ENCODE assay signal across 13 cellular contexts in the genomic region with DNA sequence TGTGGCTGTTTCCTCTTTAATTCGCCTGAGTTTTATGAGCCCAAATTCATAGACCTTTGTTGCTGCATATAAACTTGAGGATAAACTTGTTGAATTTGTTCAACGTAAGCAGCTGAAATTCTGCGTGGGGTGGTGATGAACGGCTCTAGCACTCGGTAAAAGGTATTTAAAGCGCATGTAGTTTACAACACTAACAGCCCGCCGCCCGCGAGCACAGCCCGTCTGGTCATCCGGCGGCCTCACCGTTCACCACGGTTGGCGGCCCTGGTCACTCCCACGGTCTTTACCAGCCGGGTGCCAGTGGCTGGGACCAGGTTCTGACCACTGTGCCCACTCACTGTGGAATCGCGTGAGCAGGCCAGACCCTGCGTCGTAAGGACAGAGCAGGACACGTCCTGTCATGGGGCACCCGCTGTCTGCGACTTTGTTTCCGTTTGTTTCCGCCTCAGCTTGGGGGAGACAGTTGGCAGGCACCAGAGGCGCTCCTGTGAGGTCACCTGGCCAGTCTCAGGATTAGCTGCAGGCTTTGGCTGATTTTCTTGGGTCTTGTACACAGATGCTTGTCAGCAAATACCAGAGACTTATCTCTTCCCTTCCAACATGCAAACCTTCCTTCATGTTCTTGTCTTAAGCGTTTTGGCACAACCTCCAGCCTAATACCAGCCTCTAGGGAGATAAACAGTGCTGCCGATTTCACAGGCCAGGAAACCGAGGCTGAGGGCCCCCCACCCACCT. TPM values are rescaled to one million over a fixed set of nuclear protein-coding genes. Genes with fewer than 3 reads are reported as not detected.
DNase-seq lines count a peak whose midpoint lies in the region; ATAC-seq and TF ChIP-seq lines count a peak whose summit lies in the region.
"Had no signal": no experiment of that assay in that cellular context is flagged by ENCODE, and none has a peak within 500 bp of the region (broad histone marks: within the 10 kb centered on the region; RNA-seq: fewer than 3 reads in every experiment).

No MANE protein-coding gene starts in this region.

- TF ChIP-seq POLR2A in gastroesophageal sphincter (IDR thresholded peaks at IDR 0.05), result no peak

- intact Hi-C loops in aorta (cut with DNase I), result no loop called here

- 60 to 61% methylated on average over 10 to 17 of the region's 31 CpGs for WGBS in gastroesophageal sphincter (ENCODE audit: low coverage in 1 of 2), 2 donors
- WGBS in aorta, 2 donors, result 71 to 75% methylated on average over 31 of the region's 31 CpGs

- H3K27ac ChIP-seq in gastroesophageal sphincter (peak overlapping the region in 3 of 4 donors; percentile 73 to 79 (median 76)), aorta (ENCODE audit: low read depth in 1 of 2, low read length in 2 of 2) (no peak overlapping the region)
- H3K27ac ChIP-seq: epithelial cell of prostate had no signal

- no peak for TF ChIP-seq EP300 in gastroesophageal sphincter (IDR thresholded peaks at IDR 0.05)

- H3K4me1 ChIP-seq in gastroesophageal sphincter, result peaks cover 9 to 74% (median 48%) of the 10 kb centered on the region in 3 donors
- no peaks in the 10 kb centered on the region for H3K4me1 ChIP-seq in aorta (ENCODE audit: control insufficient read depth in 1 of 2, insufficient read depth in 2 of 2, low read length in 2 of 2)

- H3K9me3 ChIP-seq in gastroesophageal sphincter (no peaks in the 10 kb centered on the region), aorta (ENCODE audit: control insufficient read depth, low read length) (no peaks in the 10 kb centered on the region)

- TF ChIP-seq CTCF in gastroesophageal sphincter (IDR thresholded peaks at IDR 0.05) (no peak), omental fat pad (IDR thresholded peaks at IDR 0.05) (no peak)

- peak; percentile 8 for ATAC-seq in gastroesophageal sphincter
- peak; percentile 4 for ATAC-seq in omental fat pad (ENCODE audit: low FRiP score)
- ATAC-seq in aorta (ENCODE audit: low FRiP score), result no peak
- ATAC-seq in HG02678 (IDR thresholded peaks at IDR 0.05; ENCODE audit: unreplicated experiment), result no peak
- no peak for ATAC-seq in GM18519 (IDR thresholded peaks at IDR 0.05; ENCODE audit: low FRiP score, unreplicated experiment)

- H3K27me3 ChIP-seq in gastroesophageal sphincter (no peaks in the 10 kb centered on the region), aorta (ENCODE audit: control insufficient read depth in 1 of 2, insufficient read depth in 2 of 2, low read length in 1 of 2) (no peaks in the 10 kb centered on the region)

- H3K4me3 ChIP-seq in gastroesophageal sphincter (peak overlapping the region in 1 of 2 donors; percentile 5), aorta (ENCODE audit: low read length in 2 of 2) (no peak overlapping the region)
- H3K4me3 ChIP-seq: lung had no signal

- H3K36me3 ChIP-seq in gastroesophageal sphincter, result peaks cover 0 to 32% of the 10 kb centered on the region in 2 donors
- peaks cover 0 to 6% of the 10 kb centered on the region in 2 donors for H3K36me3 ChIP-seq in aorta (ENCODE audit: control insufficient read depth in 1 of 2, insufficient read depth in 2 of 2, low read length in 1 of 2)

- peak; percentile 1 for DNase-seq in stimulated activated CD4-positive, alpha-beta T cell treated with anti-CD3 and anti-CD28 coated beads, Interleukin-15, amount 100 ng/mL, for 24 hours
- no peak for DNase-seq in stimulated activated CD4-positive, alpha-beta T cell treated with anti-CD3 and anti-CD28 coated beads, Interleukin-12 subunit alpha, Interleukin-12 subunit beta, amount 100 ng/mL, for 4 hours
- DNase-seq in omental fat pad (ENCODE audit: low spot score) (no peak), aorta (peak; percentile 50 to 76), midbrain (lab: John Stamatoyannopoulos, UW) (no peak)
- DNase-seq: ACHN; activated naive CD4-positive, alpha-beta T cell; NCI-H82 had no signal

RNA-seq across cellular contexts. Expression of a gene that starts 36.8 kb away (rescaled TPM):
- total RNA-seq in gastroesophageal sphincter, result 10 to 100 TPM; 16.3 to 72.5 (median 55.0) TPM
- total RNA-seq in omental fat pad, result 10 to 100 TPM; 14.2 to 99.5 (median 30.1) TPM
- 10 to 100 TPM in 1 of 2 donors, 1 to 10 TPM in 1; 5.7 to 40.8 TPM for total RNA-seq in aorta
- 1 to 10 TPM; 4.9 to 5.4 TPM for polyA plus RNA-seq in aorta

RNA-seq across cellular contexts. Expression of a gene that starts 39.8 kb away (rescaled TPM):
- total RNA-seq in gastroesophageal sphincter (100 to 1,000 TPM; 126 to 271 (median 164) TPM), omental fat pad (100 to 1,000 TPM; 102 to 137 (median 132) TPM), aorta (100 to 1,000 TPM; 111 to 145 TPM)
- 10 to 100 TPM; 66.4 to 96.5 TPM for polyA plus RNA-seq in aorta

Comparison
In these comparisons a context has a peak if more than half of its experiments do, and no peak if none do; other contexts are left out.
1. DNase-seq: peak in stimulated activated CD4-positive, alpha-beta T cell treated with anti-CD3 and anti-CD28 coated beads, Interleukin-15, amount 100 ng/mL, for 24 hours (single experiment) and aorta (2 of 2); none in stimulated activated CD4-positive, alpha-beta T cell treated with anti-CD3 and anti-CD28 coated beads, Interleukin-12 subunit alpha, Interleukin-12 subunit beta, amount 100 ng/mL, for 4 hours (single experiment), omental fat pad (single experiment) and midbrain (single experiment).
2. ATAC-seq: peak in gastroesophageal sphincter (single experiment) and omental fat pad (single experiment); none in aorta (single experiment), HG02678 (single experiment) and GM18519 (single experiment).
3. H3K27ac ChIP-seq: peak in gastroesophageal sphincter (3 of 4); none in aorta (0 of 2).